Comparison of ENCODE assay signal across 4 cellular contexts in genomic region chr9:16908206-16908605, GRCh38. TPM values are rescaled to one million over a fixed set of nuclear protein-coding genes. Genes with fewer than 3 reads are reported as not detected.
"Had no signal": no experiment of that assay in that cellular context is flagged by ENCODE, and none has a peak within 500 bp of the region (broad histone marks: within the 10 kb centered on the region; RNA-seq: fewer than 3 reads in every experiment).

No MANE protein-coding gene starts in this region.

RNA-seq across cellular contexts. Expression of gene BNC2, which starts 37.7 kb away (rescaled TPM):
- total RNA-seq: activated CD4-positive, alpha-beta memory T cell treated with anti-CD3 and anti-CD28 coated beads, Interleukin-2, amount 10 ng/mL, durations not matched to agents 7 days and 5 days; activated CD4-positive, alpha-beta T cell treated with anti-CD3 and anti-CD28 coated beads, Interleukin-2, amount 10 ng/mL, durations not matched to agents 7 days and 5 days; activated T-helper 17 cell treated with anti-CD3 and anti-CD28 coated beads, Interleukin-2, amount 50 U/mL, for 72 hours; T-helper 2 cell treated with Interferon-gamma antibody and Interleukin-4, amounts not matched to agents 100 ng/mL and 5 ng/mL, for 36 hours had no signal
